Comparison of ENCODE assay signal across 23 cellular contexts in genomic region chr9:129865668-129866320, GRCh38. TPM values are rescaled to one million over a fixed set of nuclear protein-coding genes. Genes with fewer than 3 reads are reported as not detected.
DNase-seq lines count a peak whose midpoint lies in the region; ATAC-seq, FAIRE-seq and TF ChIP-seq lines count a peak whose summit lies in the region.
"Had no signal": no experiment of that assay in that cellular context is flagged by ENCODE, and none has a peak within 500 bp of the region (broad histone marks: within the 10 kb centered on the region; RNA-seq: fewer than 3 reads in every experiment).

No MANE protein-coding gene starts in this region.

- BruUV-seq in A673 (replicated peaks; lab: Mats Ljungman, UMichigan) (no TSS peak), PC-3 (replicated peaks; lab: Mats Ljungman, UMichigan) (no TSS peak)

- no peak for DNase-seq in A673 (ENCODE audit: low spot score)
- no peak for DNase-seq in CD4-positive, alpha-beta T cell
- DNase-seq in activated CD8-positive, alpha-beta T cell treated with anti-CD3 and anti-CD28 coated beads for 36 hours, result no peak
- peak; percentile 62 for DNase-seq in kidney
- DNase-seq in lower leg skin (ENCODE audit: low spot score in 2 of 2), result no peak
- no peak for DNase-seq in occipital lobe (lab: John Stamatoyannopoulos, UW)
- DNase-seq in PC-3, result no peak
- DNase-seq: activated CD8-positive, alpha-beta memory T cell treated with anti-CD3 and anti-CD28 coated beads, Interleukin-2, amount 50 U/mL, for 48 hours; adrenal gland; GDM1; left ventricle myocardium inferior; NCI-H1105 treated with DMSO at 0.1 percent for 48 hours; NCI-H2107; NCI-H524 treated with DMSO at 0.1 percent for 48 hours; ovary; stimulated activated CD4-positive, alpha-beta T cell treated with anti-CD3 and anti-CD28 coated beads, Interleukin-1b, Interleukin-23, amount 100 ng/mL, for 48 hours had no signal

- CTCF ChIA-PET in A673 (lab: Charles Lee), result no interaction called here
- CTCF ChIA-PET in CD4-positive, alpha-beta T cell (lab: Charles Lee), result interaction anchor here (2.2 kb wide), 1 partner anchor 20 kb away, joined by 10 read pairs; no protein-coding TSS in a partner anchor
- CTCF ChIA-PET in activated CD8-positive, alpha-beta T cell treated with anti-CD3 and anti-CD28 coated beads for 36 hours (lab: Charles Lee), result interaction anchor here (1.0 kb wide), 1 partner anchor 11 kb away, joined by 3 read pairs; no protein-coding TSS in a partner anchor
- CTCF ChIA-PET in PC-3 (lab: Charles Lee), result no interaction called here

- H3F3A ChIP-seq in PC-3 (ENCODE audit: low read length, unreplicated experiment), result no peaks in the 10 kb centered on the region

- TF ChIP-seq POLR2A in lower leg skin (IDR thresholded peaks at IDR 0.05), result no peak

- intact Hi-C loops in A673 (cut with micrococcal nuclease; ENCODE audit: unreplicated experiment) (no loop called here), kidney (cut with DNase I) (no loop called here), lower leg skin (cut with DNase I; ENCODE audit: low total_unique reads) (no loop called here), PC-3 (cut with micrococcal nuclease) (no loop called here)
- intact Hi-C loops in CD4-positive, alpha-beta T cell (cut with DNase I, micrococcal nuclease), result loop anchor here (2.0 to 5.0 kb wide), 4 partner anchors 19 to 43 kb away; partner anchors contain the start of gene TOR1A (in 1 of the 2)
- intact Hi-C loops in activated CD8-positive, alpha-beta T cell treated with anti-CD3 and anti-CD28 coated beads for 36 hours (cut with micrococcal nuclease), result no loop called here

- H3K79me2 ChIP-seq in PC-3 (ENCODE audit: low read length), result no peaks in the 10 kb centered on the region

- H4K20me1 ChIP-seq in PC-3 (ENCODE audit: low read length), result no peaks in the 10 kb centered on the region

- no peaks in the 10 kb centered on the region for H3K27me3 ChIP-seq in A673 (replicated peaks; ENCODE audit: insufficient read depth, low read depth, low read length, poor library complexity)
- H3K27me3 ChIP-seq in CD4-positive, alpha-beta T cell (ENCODE audit: control insufficient read depth, insufficient read depth, low read length), result no peaks in the 10 kb centered on the region
- H3K27me3 ChIP-seq in PC-3 (ENCODE audit: low read length), result no peaks in the 10 kb centered on the region
- H3K27me3 ChIP-seq: adrenal gland, cardiac muscle cell, dorsolateral prefrontal cortex, ovary, vagina had no signal

- H3K27me3 Mint-ChIP-seq in CD4-positive, alpha-beta T cell, result no peaks in the 10 kb centered on the region
- no peaks in the 10 kb centered on the region for H3K27me3 Mint-ChIP-seq in activated CD8-positive, alpha-beta T cell treated with anti-CD3 and anti-CD28 coated beads for 36 hours

- H3K27ac ChIP-seq in A673 (ENCODE audit: low read depth, low read length, poor library complexity, severe bottlenecking) (peak overlapping the region; percentile 56), kidney (ENCODE audit: low read depth in 2 of 2, low read length in 2 of 2) (no peak overlapping the region), PC-3 (ENCODE audit: low read length) (no peak overlapping the region)
- H3K27ac ChIP-seq in CD4-positive, alpha-beta T cell (ENCODE audit: low read depth, low read length), result peak overlapping the region; percentile 96
- H3K27ac ChIP-seq: adrenal gland, cardiac muscle cell, KMS-11, left ventricle myocardium inferior, ovary, vagina had no signal

- no peak overlapping the region for H2AFZ ChIP-seq in PC-3 (ENCODE audit: low read length)

- no peak overlapping the region for H3K9ac ChIP-seq in kidney (ENCODE audit: low read length in 2 of 2)
- no peak overlapping the region for H3K9ac ChIP-seq in PC-3 (ENCODE audit: low read length)
- H3K9ac ChIP-seq: KMS-11 had no signal

- TF ChIP-seq CTCF in A673 (conservative IDR thresholded peaks at IDR 0.05; ENCODE audit: low read depth, low read length) (no peak), kidney (IDR thresholded peaks at IDR 0.05; ENCODE audit: borderline replicate concordance, extremely low read depth, insufficient read depth) (no peak), lower leg skin (IDR thresholded peaks at IDR 0.05) (no peak), PC-3 (conservative IDR thresholded peaks at IDR 0.05; ENCODE audit: low read depth, low read length) (no peak)
- TF ChIP-seq CTCF in CD4-positive, alpha-beta T cell (IDR thresholded peaks at IDR 0.05), result no peak
- TF ChIP-seq CTCF in activated CD8-positive, alpha-beta T cell treated with anti-CD3 and anti-CD28 coated beads for 36 hours (IDR thresholded peaks at IDR 0.05), result no peak

- no peak for FAIRE-seq in kidney (lab: Jason Lieb, UNC)

- H3K27ac Mint-ChIP-seq in CD4-positive, alpha-beta T cell, result peak overlapping the region; percentile 86
- peak overlapping the region; percentile 94 for H3K27ac Mint-ChIP-seq in activated CD8-positive, alpha-beta T cell treated with anti-CD3 and anti-CD28 coated beads for 36 hours
- H3K27ac Mint-ChIP-seq: WTC11 had no signal

- 77 to 85% methylated on average over 13 of the region's 14 CpGs for WGBS in lower leg skin, 2 donors

- peaks cover 62% of the 10 kb centered on the region for H3K36me3 Mint-ChIP-seq in CD4-positive, alpha-beta T cell (ENCODE audit: low read depth)
- peaks cover 66% of the 10 kb centered on the region for H3K36me3 Mint-ChIP-seq in activated CD8-positive, alpha-beta T cell treated with anti-CD3 and anti-CD28 coated beads for 36 hours (ENCODE audit: low read depth)

- H3K4me2 ChIP-seq in PC-3 (ENCODE audit: low read length), result no peak overlapping the region
- H3K4me2 ChIP-seq: KMS-11 had no signal

- H3K4me1 ChIP-seq in A673 (ENCODE audit: insufficient read depth, low read length, poor library complexity, severe bottlenecking) (peaks cover 13% of the 10 kb centered on the region), kidney (ENCODE audit: control insufficient read depth in 1 of 2, insufficient read depth in 1 of 2, low read depth in 1 of 2, low read length in 2 of 2) (no peaks in the 10 kb centered on the region), PC-3 (ENCODE audit: insufficient read depth, low read length) (peaks cover 7% of the 10 kb centered on the region; the same call in 1 of the 2 replicates)
- H3K4me1 ChIP-seq: adrenal gland, vagina had no signal

- ATAC-seq in CD4-positive, alpha-beta T cell (ENCODE audit: poor library complexity), result no peak
- ATAC-seq in activated CD8-positive, alpha-beta T cell treated with anti-CD3 and anti-CD28 coated beads for 36 hours, result no peak
- ATAC-seq in PC-3, result no peak
- ATAC-seq: esophagus mucosa, HCT116, WTC11 had no signal

- no peaks in the 10 kb centered on the region for H3K9me3 Mint-ChIP-seq in CD4-positive, alpha-beta T cell
- no peaks in the 10 kb centered on the region for H3K9me3 Mint-ChIP-seq in activated CD8-positive, alpha-beta T cell treated with anti-CD3 and anti-CD28 coated beads for 36 hours
- H3K9me3 Mint-ChIP-seq: WTC11 had no signal

- H3K4me1 Mint-ChIP-seq in CD4-positive, alpha-beta T cell (ENCODE audit: low read depth), result peaks cover 81% of the 10 kb centered on the region
- H3K4me1 Mint-ChIP-seq in activated CD8-positive, alpha-beta T cell treated with anti-CD3 and anti-CD28 coated beads for 36 hours (ENCODE audit: low read depth), result peaks cover 82% of the 10 kb centered on the region
- H3K4me1 Mint-ChIP-seq: WTC11 had no signal

- H3K4me3 Mint-ChIP-seq in CD4-positive, alpha-beta T cell, result peak overlapping the region; percentile 63
- peak overlapping the region; percentile 53 for H3K4me3 Mint-ChIP-seq in activated CD8-positive, alpha-beta T cell treated with anti-CD3 and anti-CD28 coated beads for 36 hours
- H3K4me3 Mint-ChIP-seq: WTC11 had no signal

- H3K36me3 ChIP-seq in A673 (ENCODE audit: insufficient read depth, low read length, poor library complexity, severe bottlenecking) (no peaks in the 10 kb centered on the region), kidney (ENCODE audit: control insufficient read depth in 1 of 2, insufficient read depth in 2 of 2, low read length in 2 of 2) (peaks cover 14 to 26% of the 10 kb centered on the region in 2 donors), PC-3 (ENCODE audit: low read depth, low read length) (no peaks in the 10 kb centered on the region)
- H3K36me3 ChIP-seq: ovary had no signal

- no peak overlapping the region for H3K4me3 ChIP-seq in A673 (ENCODE audit: low read depth, low read length, poor library complexity, severe bottlenecking)
- H3K4me3 ChIP-seq in kidney (ENCODE audit: low read length in 2 of 2), result no peak overlapping the region
- H3K4me3 ChIP-seq in lower leg skin (ENCODE audit: low read depth, poor library complexity, severe bottlenecking), result no peak overlapping the region
- no peak overlapping the region for H3K4me3 ChIP-seq in PC-3 (ENCODE audit: low read length)
- H3K4me3 ChIP-seq: adrenal gland, cardiac muscle cell, dorsolateral prefrontal cortex, left ventricle myocardium inferior, ovary, vagina had no signal

- POLR2A ChIA-PET in A673 (lab: Charles Lee; ENCODE audit: low non-redundant PET), result no interaction called here
- POLR2A ChIA-PET in CD4-positive, alpha-beta T cell (lab: Charles Lee), result interaction anchor here (1.1 to 3.9 kb wide), 6 partner anchors 11 to 188 kb away, joined by 3 to 20 read pairs (median 8); partner anchors contain the start of genes C9orf78, GPR107 and USP20
- POLR2A ChIA-PET in activated CD8-positive, alpha-beta T cell treated with anti-CD3 and anti-CD28 coated beads for 36 hours (lab: Charles Lee), result interaction anchor here (1.0 to 7.6 kb wide), 7 partner anchors 13 to 45 kb away, joined by 3 to 114 read pairs (median 6); partner anchors contain the start of genes C9orf78 and USP20
- POLR2A ChIA-PET in PC-3 (lab: Charles Lee; ENCODE audit: unreplicated experiment), result no interaction called here

- H3K9me2 ChIP-seq in PC-3 (replicated peaks; ENCODE audit: low read length), result no peaks in the 10 kb centered on the region

- H3K9me3 ChIP-seq in A673 (ENCODE audit: low read depth, low read length, poor library complexity, severe bottlenecking) (no peaks in the 10 kb centered on the region), kidney (ENCODE audit: control insufficient read depth in 1 of 2, low read length in 2 of 2) (no peaks in the 10 kb centered on the region), PC-3 (ENCODE audit: low read length) (no peaks in the 10 kb centered on the region)
- no peaks in the 10 kb centered on the region for H3K9me3 ChIP-seq in CD4-positive, alpha-beta T cell (ENCODE audit: control insufficient read depth, low read length)
- H3K9me3 ChIP-seq: adrenal gland, left ventricle myocardium inferior, ovary, vagina had no signal

RNA-seq across cellular contexts. Expression of gene USP20, which starts 30.5 kb away (rescaled TPM):
- total RNA-seq in A673 (2021), result 17.1 and 21.0 TPM in 2 replicates
- 10 to 100 TPM; 80.4 to 80.9 TPM for total RNA-seq in CD4-positive, alpha-beta T cell
- total RNA-seq in activated CD8-positive, alpha-beta T cell treated with anti-CD3 and anti-CD28 coated beads for 36 hours, result 10 to 100 TPM; 55.3 to 55.9 TPM
- 28.8 TPM for total RNA-seq in kidney
- 22.8 TPM for polyA plus RNA-seq in kidney (ENCODE audit: insufficient read depth, low read depth, low replicate concordance)
- 10 to 100 TPM; 20.7 to 39.7 (median 36.1) TPM for total RNA-seq in lower leg skin
- total RNA-seq in occipital lobe, result 9.8 TPM
- total RNA-seq in PC-3 (2014; rRNA removed), result 15.0 and 16.2 TPM in 2 replicates

RNA-seq across cellular contexts. Expression of gene C9orf78, which starts 30.7 kb away (rescaled TPM):
- total RNA-seq in A673 (2021) (52.6 and 60.4 TPM in 2 replicates), kidney (39.7 TPM), lower leg skin (100 to 1,000 TPM in 1 of 4 donors, 10 to 100 TPM in 3; 56.3 to 105 (median 61.3) TPM), occipital lobe (40.2 TPM), PC-3 (2014; rRNA removed) (42.4 and 57.4 TPM in 2 replicates)
- total RNA-seq in CD4-positive, alpha-beta T cell, result 100 to 1,000 TPM; 145 to 159 TPM
- total RNA-seq in activated CD8-positive, alpha-beta T cell treated with anti-CD3 and anti-CD28 coated beads for 36 hours, result 10 to 100 TPM; 44.5 to 51.7 TPM
- 62.1 TPM for polyA plus RNA-seq in kidney (ENCODE audit: insufficient read depth, low read depth, low replicate concordance)

RNA-seq across cellular contexts. Expression of gene TOR1A, which starts 41.9 kb away (rescaled TPM):
- total RNA-seq in A673 (2021) (42.8 and 46.3 TPM in 2 replicates), kidney (29.2 TPM), lower leg skin (10 to 100 TPM; 26.3 to 44.7 (median 37.7) TPM), occipital lobe (21.8 TPM), PC-3 (2014; rRNA removed) (28.2 and 29.8 TPM in 2 replicates)
- total RNA-seq in CD4-positive, alpha-beta T cell, result 10 to 100 TPM; 12.6 to 13.9 TPM
- 10 to 100 TPM; 31.9 to 32.4 TPM for total RNA-seq in activated CD8-positive, alpha-beta T cell treated with anti-CD3 and anti-CD28 coated beads for 36 hours
- 24.6 TPM for polyA plus RNA-seq in kidney (ENCODE audit: insufficient read depth, low read depth, low replicate concordance)

Comparison
In these comparisons a context has a peak if more than half of its experiments do, and no peak if none do; other contexts are left out.
1. H3K27ac ChIP-seq: peak in A673 (single experiment) and CD4-positive, alpha-beta T cell (single experiment); none in kidney (0 of 2) and PC-3 (single experiment).
2. CTCF ChIA-PET loops: an anchor here in CD4-positive, alpha-beta T cell (2.2 kb wide) and activated CD8-positive, alpha-beta T cell treated with anti-CD3 and anti-CD28 coated beads for 36 hours (1.0 kb wide); none called in A673 and PC-3.
3. POLR2A ChIA-PET loops: an anchor here in CD4-positive, alpha-beta T cell (1.1 to 3.9 kb wide) and activated CD8-positive, alpha-beta T cell treated with anti-CD3 and anti-CD28 coated beads for 36 hours (1.0 to 7.6 kb wide); none called in A673 and PC-3.
4. intact Hi-C loops: an anchor here in CD4-positive, alpha-beta T cell (2.0 to 5.0 kb wide); none called in A673, activated CD8-positive, alpha-beta T cell treated with anti-CD3 and anti-CD28 coated beads for 36 hours, kidney, lower leg skin and PC-3.